ENCODE assay signal across 11 cellular contexts in genomic region chr6:72080260-72080941, GRCh38.
"Had no signal": no experiment of that assay in that cellular context is flagged by ENCODE, and none has a peak within 500 bp of the region (broad histone marks: within the 10 kb centered on the region; RNA-seq: fewer than 3 reads in every experiment).

No MANE protein-coding gene starts in this region.

- H3K27ac ChIP-seq: parathyroid adenoma had no signal

- H3K4me1 Mint-ChIP-seq: activated naive CD8-positive, alpha-beta T cell treated with anti-CD3 and anti-CD28 coated beads for 36 hours had no signal

- ATAC-seq: left ventricle myocardium superior had no signal

- H3K4me3 Mint-ChIP-seq: activated naive CD8-positive, alpha-beta T cell treated with anti-CD3 and anti-CD28 coated beads for 36 hours had no signal

- H3K36me3 Mint-ChIP-seq: activated naive CD8-positive, alpha-beta T cell treated with anti-CD3 and anti-CD28 coated beads for 36 hours had no signal

- DNase-seq: activated CD4-positive, alpha-beta T cell treated with anti-CD3 and anti-CD28 coated beads, Interleukin-2, amount 50 U/mL, for 48 hours; activated CD4-positive, CD25-positive, alpha-beta regulatory T cell treated with anti-CD3 and anti-CD28 coated beads, Interleukin-2, amount 50 U/mL, for 72 hours; activated gamma-delta T cell treated with Interleukin-2 at 50 U/mL for 16 hours; activated naive CD8-positive, alpha-beta T cell treated with anti-CD3 and anti-CD28 coated beads for 36 hours; activated T-cell treated with anti-CD3 and anti-CD28 coated beads, Interleukin-2, amount 50 U/mL, for 48 hours; effector CD8-positive, alpha-beta T cell; left ventricle myocardium superior; retina; stimulated activated CD4-positive, alpha-beta T cell treated with anti-CD3 and anti-CD28 coated beads, Interleukin-15, amount 100 ng/mL, for 24 hours; stimulated activated CD4-positive, alpha-beta T cell treated with anti-CD3 and anti-CD28 coated beads, Interleukin-4, amount 100 ng/mL, for 24 hours had no signal

- H3K9me3 Mint-ChIP-seq: activated naive CD8-positive, alpha-beta T cell treated with anti-CD3 and anti-CD28 coated beads for 36 hours had no signal

- H3K4me1 ChIP-seq: parathyroid adenoma had no signal

- H3K27ac Mint-ChIP-seq: activated naive CD8-positive, alpha-beta T cell treated with anti-CD3 and anti-CD28 coated beads for 36 hours had no signal

- H3K27me3 Mint-ChIP-seq: activated naive CD8-positive, alpha-beta T cell treated with anti-CD3 and anti-CD28 coated beads for 36 hours had no signal
